19 cellular contexts compared by ENCODE assay signal in the genomic region with DNA sequence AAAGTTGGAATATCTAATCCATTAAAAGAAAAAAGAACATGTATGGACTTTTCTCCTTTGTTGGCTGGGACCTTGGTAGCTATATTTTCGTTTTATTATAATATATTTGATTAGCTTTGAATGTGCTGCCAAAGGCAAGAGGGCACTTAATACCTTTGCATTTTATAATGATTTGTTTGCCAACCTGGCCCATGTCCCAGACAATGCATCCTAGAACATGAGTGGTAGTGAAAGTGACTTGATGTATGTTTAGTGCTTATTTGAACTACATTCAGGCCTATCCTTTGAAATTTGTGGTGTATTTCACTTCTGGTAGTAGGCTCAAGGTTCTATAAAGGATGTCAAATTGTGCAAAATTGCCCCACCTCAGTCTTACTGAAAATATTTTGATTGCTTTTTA. TPM values are rescaled to one million over a fixed set of nuclear protein-coding genes. Genes with fewer than 3 reads are reported as not detected.
DNase-seq lines count a peak whose midpoint lies in the region; ATAC-seq and TF ChIP-seq lines count a peak whose summit lies in the region.
"Had no signal": no experiment of that assay in that cellular context is flagged by ENCODE, and none has a peak within 500 bp of the region (broad histone marks: within the 10 kb centered on the region; RNA-seq: fewer than 3 reads in every experiment).

No MANE protein-coding gene starts in this region.

- no peaks in the 10 kb centered on the region for H3K9me2 ChIP-seq in GM23338 (ENCODE audit: insufficient read depth)

- no peak overlapping the region for H2AFZ ChIP-seq in GM23338
- H2AFZ ChIP-seq: PC-9 had no signal

- H3K79me2 ChIP-seq in GM23338 (replicated peaks; ENCODE audit: insufficient read depth) = peaks cover 81% of the 10 kb centered on the region

- H3K27ac Mint-ChIP-seq in GM23338 = peak overlapping the region; percentile 89; the same call in 1 of the 2 replicates
- H3K27ac Mint-ChIP-seq: activated CD8-positive, alpha-beta T cell treated with anti-CD3 and anti-CD28 coated beads for 36 hours; activated T-cell treated with anti-CD3 and anti-CD28 coated beads, Interleukin-2, amount 50 U/mL, for 72 hours; CD8-positive, alpha-beta memory T cell; HFFc6; naive B cell had no signal

- DNase-seq in GM23338 (ENCODE audit: low spot score) (no peak), NCI-H1417 treated with DMSO at 0.1 percent for 48 hours (lab: John Stamatoyannopoulos, UW) (peak; percentile 73), NCI-H446 treated with DMSO at 0.1 percent for 48 hours (lab: John Stamatoyannopoulos, UW) (peak; percentile 6), left colon (peak in 1 of 2 donors; percentile 20), pons (ENCODE audit: low spot score) (no peak)
- DNase-seq in activated effector memory CD4-positive, alpha-beta T cell treated with Interleukin-2 at 50 U/mL for 16 hours = no peak
- DNase-seq: activated CD8-positive, alpha-beta T cell treated with anti-CD3 and anti-CD28 coated beads for 36 hours; activated T-cell treated with anti-CD3 and anti-CD28 coated beads, Interleukin-2, amount 50 U/mL, for 72 hours; caudate nucleus; CD8-positive, alpha-beta memory T cell; GDM1; HFFc6; naive B cell; NCI-H226; PC-9; stimulated activated naive CD8-positive, alpha-beta T cell treated with anti-CD3 and anti-CD28 coated beads, Interleukin-15, Interleukin-2, amounts not matched to agents 100 U/mL and 50 U/mL, for 24 hours had no signal

- no peaks in the 10 kb centered on the region for H3K27me3 ChIP-seq in GM23338 (ENCODE audit: insufficient read depth)

- peaks cover 10% of the 10 kb centered on the region; the same call in 1 of the 3 replicates for H3K36me3 Mint-ChIP-seq in GM23338 (ENCODE audit: low read depth)
- H3K36me3 Mint-ChIP-seq: CD8-positive, alpha-beta memory T cell; naive B cell had no signal

- no peak overlapping the region for H3K27ac ChIP-seq in GM23338 (ENCODE audit: low read depth)
- H3K27ac ChIP-seq: PC-9 had no signal

- no peaks in the 10 kb centered on the region for H3K9me3 Mint-ChIP-seq in GM23338
- H3K9me3 Mint-ChIP-seq: activated CD8-positive, alpha-beta T cell treated with anti-CD3 and anti-CD28 coated beads for 36 hours; activated T-cell treated with anti-CD3 and anti-CD28 coated beads, Interleukin-2, amount 50 U/mL, for 72 hours; HFFc6; naive B cell had no signal

- peaks cover 6% of the 10 kb centered on the region for H3K27me3 Mint-ChIP-seq in GM23338 (ENCODE audit: insufficient read depth, low read depth, poor library complexity)
- H3K27me3 Mint-ChIP-seq: activated CD8-positive, alpha-beta T cell treated with anti-CD3 and anti-CD28 coated beads for 36 hours had no signal

- no peak overlapping the region; the same call in 2 of the 3 replicates for H3K4me3 Mint-ChIP-seq in GM23338
- H3K4me3 Mint-ChIP-seq: activated CD8-positive, alpha-beta T cell treated with anti-CD3 and anti-CD28 coated beads for 36 hours; activated T-cell treated with anti-CD3 and anti-CD28 coated beads, Interleukin-2, amount 50 U/mL, for 72 hours; CD8-positive, alpha-beta memory T cell; HFFc6; naive B cell had no signal

- H3K4me2 ChIP-seq in GM23338 = peak overlapping the region; percentile 71
- H3K4me2 ChIP-seq: PC-9 had no signal

- no peak for TF ChIP-seq CTCF in GM23338 (conservative IDR thresholded peaks at IDR 0.05; ENCODE audit: low read depth in 2 of 2)

- no peak overlapping the region for H3K4me3 ChIP-seq in GM23338
- H3K4me3 ChIP-seq: K562, PC-9 had no signal

- no peaks in the 10 kb centered on the region for H3K36me3 ChIP-seq in GM23338 (ENCODE audit: insufficient read depth)

- H4K20me1 ChIP-seq in GM23338 (replicated peaks; ENCODE audit: insufficient read depth) = peaks cover 12% of the 10 kb centered on the region; the same call in 1 of the 2 replicates

- H3K4me1 Mint-ChIP-seq in GM23338 = peaks cover 84% of the 10 kb centered on the region
- H3K4me1 Mint-ChIP-seq: CD8-positive, alpha-beta memory T cell; naive B cell had no signal

- H3F3A ChIP-seq in GM23338 (replicated peaks; ENCODE audit: low read depth) = no peaks in the 10 kb centered on the region

- intact Hi-C loops in left colon (cut with DNase I, micrococcal nuclease) = no loop called here

- ATAC-seq in GM23338 (no peak), left colon (peak; percentile 83), GM21786 (IDR thresholded peaks at IDR 0.05; ENCODE audit: unreplicated experiment) (no peak), GM18861 (IDR thresholded peaks at IDR 0.05; ENCODE audit: unreplicated experiment) (no peak)
- ATAC-seq: activated CD8-positive, alpha-beta T cell treated with anti-CD3 and anti-CD28 coated beads for 36 hours; activated T-cell treated with anti-CD3 and anti-CD28 coated beads, Interleukin-2, amount 50 U/mL, for 72 hours; K562; stimulated activated naive CD8-positive, alpha-beta T cell treated with anti-CD3 and anti-CD28 coated beads, Interleukin-15, Interleukin-2, amounts not matched to agents 100 U/mL and 50 U/mL, for 24 hours had no signal

- H3K4me1 ChIP-seq in GM23338 (ENCODE audit: insufficient read depth) = peaks cover 69% of the 10 kb centered on the region

TF ChIP-seq in GM23338, 12 proteins besides CTCF, POLR2A, EP300 and RAD21 (continues in another document):
- no peak for TF ChIP-seq STAT1 (IDR thresholded peaks at IDR 0.05; ENCODE audit: unreplicated experiment)
- no peak for TF ChIP-seq EZH2 (IDR thresholded peaks at IDR 0.05; ENCODE audit: low read depth, unreplicated experiment)
- TF ChIP-seq REST (IDR thresholded peaks at IDR 0.05; ENCODE audit: unreplicated experiment) = no peak
- no peak for TF ChIP-seq CREB1 (CRISPR knock-in tag; IDR thresholded peaks at IDR 0.05; ENCODE audit: low read depth)
- no peak for TF ChIP-seq POLR2AphosphoS5 (IDR thresholded peaks at IDR 0.05; ENCODE audit: low read depth)
- TF ChIP-seq ETS1 (IDR thresholded peaks at IDR 0.05) = no peak

RNA-seq across cellular contexts. Expression of gene CACHD1, which starts 25.9 kb away (rescaled TPM):
- total RNA-seq in GM23338 (2014; rRNA removed; shearing (Covaris generic)) = 40.7 and 43.7 TPM in 2 replicates
- polyA plus RNA-seq in GM23338 (2016; fragmentation: Nextera tagmentation; extraction: Ambion mirVana) = 10.9 and 12.6 TPM in 2 replicates
- 1 to 10 TPM; 1.4 to 2.6 TPM for total RNA-seq in left colon
- polyA plus RNA-seq: CD8-positive, alpha-beta memory T cell; K562 had no signal

Comparison
In these comparisons a context has a peak if more than half of its experiments do, and no peak if none do; other contexts are left out.
1. DNase-seq: peak in NCI-H1417 treated with DMSO at 0.1 percent for 48 hours (single experiment) and NCI-H446 treated with DMSO at 0.1 percent for 48 hours (single experiment); none in GM23338 (single experiment), activated effector memory CD4-positive, alpha-beta T cell treated with Interleukin-2 at 50 U/mL for 16 hours (single experiment) and pons (single experiment).
2. RNA of gene CACHD1, which starts 25.9 kb away (total RNA-seq): 40.7 to 43.7 TPM in GM23338; 1.4 to 2.6 TPM in left colon; every median in the first group is over 10 times any median in the second.